8 cellular contexts compared by ENCODE assay signal in the genomic region with DNA sequence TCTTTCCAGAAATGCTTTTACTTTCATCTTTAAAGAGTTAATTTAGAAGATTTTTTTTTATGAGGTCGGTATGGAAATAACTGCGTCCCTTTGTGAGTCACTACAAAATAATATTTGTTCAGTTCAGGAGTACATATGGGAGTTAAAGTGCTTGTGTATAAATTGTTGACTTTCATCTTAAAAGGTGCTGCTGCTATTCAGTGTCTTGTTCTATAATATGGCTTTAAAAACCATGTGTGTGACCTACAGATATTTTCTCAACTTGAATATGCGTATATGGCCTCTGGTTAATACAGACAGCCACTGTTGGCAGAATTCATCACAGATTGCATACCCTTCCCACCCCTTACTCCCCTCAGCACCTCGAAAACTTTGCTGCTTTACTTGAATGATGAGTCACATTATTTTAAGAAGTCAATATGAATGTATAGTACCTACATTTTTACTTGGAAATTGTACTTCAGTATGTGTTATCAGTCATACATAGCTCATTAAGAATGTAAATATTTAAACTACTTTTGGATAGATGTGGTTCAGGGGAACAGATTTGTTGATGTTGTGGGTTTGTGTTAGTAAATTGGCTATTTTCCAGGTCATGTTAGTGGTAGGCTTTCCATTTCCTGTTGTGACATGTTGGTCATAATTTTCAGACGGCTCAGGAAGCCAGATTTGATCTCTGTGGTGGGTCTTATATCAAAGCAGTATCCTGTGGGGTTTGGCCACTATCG. TPM values are rescaled to one million over a fixed set of nuclear protein-coding genes. Genes with fewer than 3 reads are reported as not detected.
DNase-seq lines count a peak whose midpoint lies in the region; ATAC-seq, FAIRE-seq and TF ChIP-seq lines count a peak whose summit lies in the region.

No MANE protein-coding gene starts in this region.

- H3K4me3 ChIP-seq in A673 (ENCODE audit: low read depth, low read length, poor library complexity, severe bottlenecking) (peak overlapping the region; percentile 88), adipocyte (ENCODE audit: low read length) (peak overlapping the region; percentile 93), tibial artery (peak overlapping the region; percentile 76 to 79)

- H3K9me3 ChIP-seq in A673 (ENCODE audit: low read depth, low read length, poor library complexity, severe bottlenecking) (no peaks in the 10 kb centered on the region), adipocyte (ENCODE audit: control insufficient read depth, low read length) (no peaks in the 10 kb centered on the region), tibial artery (no peaks in the 10 kb centered on the region)

- peak; percentile 66 for FAIRE-seq in GM12891 (lab: Jason Lieb, UNC)

- no peaks in the 10 kb centered on the region for H3K27me3 ChIP-seq in A673 (replicated peaks; ENCODE audit: insufficient read depth, low read depth, low read length, poor library complexity)
- H3K27me3 ChIP-seq in adipocyte (replicated peaks; ENCODE audit: control insufficient read depth, insufficient read depth, low read length): no peaks in the 10 kb centered on the region
- H3K27me3 ChIP-seq in tibial artery: no peaks in the 10 kb centered on the region

- no TSS peak for BruUV-seq in A673 (replicated peaks; lab: Mats Ljungman, UMichigan)

- no peak for TF ChIP-seq CTCF in A673 (conservative IDR thresholded peaks at IDR 0.05; ENCODE audit: low read depth, low read length)
- no peak for TF ChIP-seq CTCF in tibial artery (IDR thresholded peaks at IDR 0.05)

- no peak; the same call in 1 of the 2 replicates for TF ChIP-seq POLR2A in GM12891 (IDR thresholded peaks at IDR 0.05; ENCODE audit: low read depth, low read length)

- peak; percentile 77 for DNase-seq in A673 (ENCODE audit: low spot score)
- DNase-seq in GM12891 (ENCODE audit: insufficient read length, low spot score): no peak
- DNase-seq in NCI-H1694 treated with DMSO at 0.1 percent for 48 hours (lab: John Stamatoyannopoulos, UW): peak; percentile 16
- peak; percentile 70 for DNase-seq in adipocyte (ENCODE audit: low read depth)
- DNase-seq in kidney glomerular epithelial cell (lab: John Stamatoyannopoulos, UW): peak; percentile 15
- no peak for DNase-seq in tibial artery
- no peak for DNase-seq in NCI-H2107 (lab: John Stamatoyannopoulos, UW)

- H3K4me1 ChIP-seq in A673 (ENCODE audit: insufficient read depth, low read length, poor library complexity, severe bottlenecking) (peaks cover 9% of the 10 kb centered on the region), adipocyte (ENCODE audit: control insufficient read depth, insufficient read depth, low read length) (peaks cover 17% of the 10 kb centered on the region), tibial artery (peaks cover 0 to 25% (median 13%) of the 10 kb centered on the region in 4 donors)

- CTCF ChIA-PET in A673 (lab: Charles Lee): no interaction called here

- POLR2A ChIA-PET in A673 (lab: Charles Lee; ENCODE audit: low non-redundant PET): interaction anchor here (0.6 kb wide), 1 partner anchor 612 kb away, joined by 5 read pairs; the partner anchor contains the start of gene CBR4

- intact Hi-C loops in A673 (cut with micrococcal nuclease; ENCODE audit: unreplicated experiment) (loop anchor here (2.0 kb wide), 1 partner anchor 43 kb away; no protein-coding TSS in a partner anchor), tibial artery (cut with DNase I; ENCODE audit: low total_unique reads) (no loop called here)

- peak overlapping the region; percentile 92 for H3K9ac ChIP-seq in adipocyte (ENCODE audit: low read length)

- H3K36me3 ChIP-seq in A673 (ENCODE audit: insufficient read depth, low read length, poor library complexity, severe bottlenecking) (no peaks in the 10 kb centered on the region), adipocyte (ENCODE audit: control insufficient read depth, insufficient read depth, low read length, severe bottlenecking) (no peaks in the 10 kb centered on the region), tibial artery (no peaks in the 10 kb centered on the region)

- ATAC-seq in HG02852 (IDR thresholded peaks at IDR 0.05; ENCODE audit: unreplicated experiment): no peak

- peak overlapping the region; percentile 95 for H3K27ac ChIP-seq in A673 (ENCODE audit: low read depth, low read length, poor library complexity, severe bottlenecking)
- H3K27ac ChIP-seq in tibial artery: no peak overlapping the region

TF ChIP-seq in GM12891, 5 proteins besides CTCF, POLR2A, EP300 and RAD21:
- TF ChIP-seq PAX5 (IDR thresholded peaks at IDR 0.05; ENCODE audit: insufficient read depth, low read length, severe bottlenecking) (no peak), POU2F2 (IDR thresholded peaks at IDR 0.05; ENCODE audit: low read depth, low read length) (no peak), POLR2AphosphoS5 (IDR thresholded peaks at IDR 0.05; ENCODE audit: low read depth, low read length) (no peak)

RNA-seq across cellular contexts. Expression of gene CLCN3, which starts 1.5 kb away (rescaled TPM):
- 59.8 and 63.0 TPM in 2 replicates for total RNA-seq in A673 (2021)
- polyA plus RNA-seq in GM12891 (2012; ENCODE audit: low read depth, missing spikeins): 5.6 TPM

RNA-seq across cellular contexts. Expression of gene NEK1, which starts 9.5 kb away (rescaled TPM):
- total RNA-seq in A673 (2021): 12.9 and 13.7 TPM in 2 replicates
- 3.5 TPM for polyA plus RNA-seq in GM12891 (2012; ENCODE audit: low read depth, missing spikeins)

Comparison
In these comparisons a context has a peak if more than half of its experiments do, and no peak if none do; other contexts are left out.
1. DNase-seq: peak in A673 (single experiment), NCI-H1694 treated with DMSO at 0.1 percent for 48 hours (single experiment), adipocyte (single experiment) and kidney glomerular epithelial cell (single experiment); none in GM12891 (single experiment), tibial artery (0 of 2) and NCI-H2107 (single experiment).
2. Peak in every context shown above with its lines, with median percentiles within 50 percentile points of each other: H3K4me3 ChIP-seq.